In genomic region chr7:46508541-46508940, GRCh38 we compare ENCODE assay signal across 1 cellular context.
A peak's percentile ranks its signal among the peaks of the same experiment; 100 is the strongest.
TF ChIP-seq lines count a peak whose summit lies in the region.

No MANE protein-coding gene starts in this region.

TF ChIP-seq in SK-N-SH treated with all-trans-retinoic acid at 6 μM for 48 hours, 23 proteins besides CTCF, POLR2A, EP300 and RAD21 (continued from another document):
- TF ChIP-seq, protein P1, sequence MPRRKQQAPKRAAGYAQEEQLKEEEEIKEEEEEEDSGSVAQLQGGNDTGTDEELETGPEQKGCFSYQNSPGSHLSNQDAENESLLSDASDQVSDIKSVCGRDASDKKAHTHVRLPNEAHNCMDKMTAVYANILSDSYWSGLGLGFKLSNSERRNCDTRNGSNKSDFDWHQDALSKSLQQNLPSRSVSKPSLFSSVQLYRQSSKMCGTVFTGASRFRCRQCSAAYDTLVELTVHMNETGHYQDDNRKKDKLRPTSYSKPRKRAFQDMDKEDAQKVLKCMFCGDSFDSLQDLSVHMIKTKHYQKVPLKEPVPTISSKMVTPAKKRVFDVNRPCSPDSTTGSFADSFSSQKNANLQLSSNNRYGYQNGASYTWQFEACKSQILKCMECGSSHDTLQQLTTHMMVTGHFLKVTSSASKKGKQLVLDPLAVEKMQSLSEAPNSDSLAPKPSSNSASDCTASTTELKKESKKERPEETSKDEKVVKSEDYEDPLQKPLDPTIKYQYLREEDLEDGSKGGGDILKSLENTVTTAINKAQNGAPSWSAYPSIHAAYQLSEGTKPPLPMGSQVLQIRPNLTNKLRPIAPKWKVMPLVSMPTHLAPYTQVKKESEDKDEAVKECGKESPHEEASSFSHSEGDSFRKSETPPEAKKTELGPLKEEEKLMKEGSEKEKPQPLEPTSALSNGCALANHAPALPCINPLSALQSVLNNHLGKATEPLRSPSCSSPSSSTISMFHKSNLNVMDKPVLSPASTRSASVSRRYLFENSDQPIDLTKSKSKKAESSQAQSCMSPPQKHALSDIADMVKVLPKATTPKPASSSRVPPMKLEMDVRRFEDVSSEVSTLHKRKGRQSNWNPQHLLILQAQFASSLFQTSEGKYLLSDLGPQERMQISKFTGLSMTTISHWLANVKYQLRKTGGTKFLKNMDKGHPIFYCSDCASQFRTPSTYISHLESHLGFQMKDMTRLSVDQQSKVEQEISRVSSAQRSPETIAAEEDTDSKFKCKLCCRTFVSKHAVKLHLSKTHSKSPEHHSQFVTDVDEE (CRISPR knock-in tag; IDR thresholded peaks at IDR 0.05): peak; percentile 77
- TF ChIP-seq SNAI2 (CRISPR knock-in tag; IDR thresholded peaks at IDR 0.05) (peak; percentile 70), TOX (CRISPR knock-in tag; IDR thresholded peaks at IDR 0.05; ENCODE audit: borderline replicate concordance) (peak; percentile 87; the same call in 1 of the 2 replicates), CSDC2 (CRISPR knock-in tag; IDR thresholded peaks at IDR 0.05) (peak; percentile 79), ZFP30 (CRISPR knock-in tag; IDR thresholded peaks at IDR 0.05) (no peak), BACH2 (CRISPR knock-in tag; IDR thresholded peaks at IDR 0.05; ENCODE audit: borderline replicate concordance) (no peak), ZNF70 (CRISPR knock-in tag; IDR thresholded peaks at IDR 0.05) (no peak)
